16 cellular contexts compared by ENCODE assay signal in genomic region chr1:119718409-119718808, GRCh38. TPM values are rescaled to one million over a fixed set of nuclear protein-coding genes. Genes with fewer than 3 reads are reported as not detected.
DNase-seq lines count a peak whose midpoint lies in the region; ATAC-seq and TF ChIP-seq lines count a peak whose summit lies in the region.
"Had no signal": no experiment of that assay in that cellular context is flagged by ENCODE, and none has a peak within 500 bp of the region (broad histone marks: within the 10 kb centered on the region; RNA-seq: fewer than 3 reads in every experiment).

No MANE protein-coding gene starts in this region.

- H3K9ac ChIP-seq in BLaER1 treated with 17β-estradiol and CSF1 and Interleukin-3, amounts not matched to agents 10 nM and 100 nM, result no peak overlapping the region

- H3K27me3 ChIP-seq in BLaER1 treated with 17β-estradiol and CSF1 and Interleukin-3, amounts not matched to agents 10 nM and 100 nM, result no peaks in the 10 kb centered on the region
- H3K27me3 ChIP-seq in body of pancreas (no peaks in the 10 kb centered on the region), heart left ventricle (peaks cover 0 to 4% (median 0%) of the 10 kb centered on the region in 9 donors), ovary (no peaks in the 10 kb centered on the region)

- no peaks in the 10 kb centered on the region for H3K27me3 Mint-ChIP-seq in progenitor cell of endocrine pancreas

- peak overlapping the region in 9 of 11 experiments; percentile 1 to 87 (median 75); a peak in 15 of 22 replicates for H3K4me2 ChIP-seq in BLaER1 treated with 17β-estradiol and CSF1 and Interleukin-3, amounts not matched to agents 10 nM and 100 nM

- H3K4me3 Mint-ChIP-seq in progenitor cell of endocrine pancreas (ENCODE audit: low read depth), result no peak overlapping the region
- H3K4me3 Mint-ChIP-seq: CD14-positive monocyte; CD8-positive, alpha-beta T cell had no signal

- H3K36me3 ChIP-seq in BLaER1 treated with 17β-estradiol and CSF1 and Interleukin-3, amounts not matched to agents 10 nM and 100 nM, result peaks cover 23 to 69% (median 45%) of the 10 kb centered on the region in 11 experiments
- H3K36me3 ChIP-seq in body of pancreas (replicated peaks in 1 of 2; ENCODE audit: insufficient read depth in 1 of 2, low read depth in 2 of 2), result no peaks in the 10 kb centered on the region
- peaks cover 0 to 4% (median 0%) of the 10 kb centered on the region in 9 donors for H3K36me3 ChIP-seq in heart left ventricle
- no peaks in the 10 kb centered on the region for H3K36me3 ChIP-seq in ovary

- no peak for TF ChIP-seq EP300 in ovary (IDR thresholded peaks at IDR 0.05)

- TF ChIP-seq CTCF in LNCaP clone FGC (IDR thresholded peaks at IDR 0.05; ENCODE audit: control insufficient read depth, extremely low read depth, insufficient read depth), result no peak
- no peak for TF ChIP-seq CTCF in body of pancreas (IDR thresholded peaks at IDR 0.05)
- TF ChIP-seq CTCF in progenitor cell of endocrine pancreas (IDR thresholded peaks at IDR 0.05; ENCODE audit: unreplicated experiment), result no peak
- no peak for TF ChIP-seq CTCF in foreskin fibroblast (IDR thresholded peaks at IDR 0.05; ENCODE audit: low read depth, low read length)
- TF ChIP-seq CTCF in heart left ventricle (IDR thresholded peaks at IDR 0.05), result no peak
- TF ChIP-seq CTCF in ovary (IDR thresholded peaks at IDR 0.05), result no peak

- no peak for ATAC-seq in body of pancreas
- no peak for ATAC-seq in heart left ventricle
- ATAC-seq: CD8-positive, alpha-beta T cell; GM12878; HCT116 had no signal

- H3K27ac ChIP-seq in BLaER1 treated with 17β-estradiol and CSF1 and Interleukin-3, amounts not matched to agents 10 nM and 100 nM, result no peak overlapping the region
- H3K27ac ChIP-seq in body of pancreas (peak overlapping the region; percentile 44 to 77 (median 70)), heart left ventricle (no peak overlapping the region), ovary (no peak overlapping the region)
- H3K27ac ChIP-seq: HL-60 had no signal

- peaks cover 30 to 87% (median 76%) of the 10 kb centered on the region in 10 experiments for H3K4me1 ChIP-seq in BLaER1 treated with 17β-estradiol and CSF1 and Interleukin-3, amounts not matched to agents 10 nM and 100 nM
- H3K4me1 ChIP-seq in body of pancreas (peaks cover 88% of the 10 kb centered on the region), heart left ventricle (peaks cover 0 to 11% (median 0%) of the 10 kb centered on the region in 12 donors), ovary (ENCODE audit: insufficient read depth) (peaks cover 13% of the 10 kb centered on the region)

- DNase-seq in LNCaP clone FGC (ENCODE audit: low read depth) (peak; percentile 69), body of pancreas (no peak), progenitor cell of endocrine pancreas (ENCODE audit: low spot score, unreplicated experiment) (no peak), foreskin fibroblast (no peak), heart left ventricle (no peak), ovary (no peak)
- DNase-seq: ACHN; Caco-2; CD8-positive, alpha-beta T cell; KBM-7 had no signal

- H3K27ac Mint-ChIP-seq in progenitor cell of endocrine pancreas, result peak overlapping the region; percentile 94
- H3K27ac Mint-ChIP-seq: CD14-positive monocyte; CD8-positive, alpha-beta T cell had no signal

- H3K9me3 ChIP-seq in BLaER1 treated with 17β-estradiol and CSF1 and Interleukin-3, amounts not matched to agents 10 nM and 100 nM (replicated peaks in 1 of 11), result no peaks in the 10 kb centered on the region
- no peaks in the 10 kb centered on the region for H3K9me3 ChIP-seq in body of pancreas
- no peaks in the 10 kb centered on the region for H3K9me3 ChIP-seq in heart left ventricle
- no peaks in the 10 kb centered on the region for H3K9me3 ChIP-seq in ovary
- H3K9me3 ChIP-seq: Caco-2 had no signal

- intact Hi-C loops in body of pancreas (cut with DNase I) (no loop called here), heart left ventricle (cut with DNase I) (no loop called here), ovary (cut with DNase I) (no loop called here)

- peaks cover 87% of the 10 kb centered on the region for H3K4me1 Mint-ChIP-seq in progenitor cell of endocrine pancreas (ENCODE audit: low read depth)

- no peak for TF ChIP-seq POLR2A in body of pancreas (IDR thresholded peaks at IDR 0.05)
- TF ChIP-seq POLR2A in heart left ventricle (IDR thresholded peaks at IDR 0.05), result no peak
- no peak for TF ChIP-seq POLR2A in ovary (IDR thresholded peaks at IDR 0.05)

- peaks cover 34% of the 10 kb centered on the region for H3K36me3 Mint-ChIP-seq in progenitor cell of endocrine pancreas (ENCODE audit: insufficient read depth)

- peaks cover 0 to 99% (median 71%) of the 10 kb centered on the region in 11 experiments; a peak in 17 of 22 replicates for H4K20me1 ChIP-seq in BLaER1 treated with 17β-estradiol and CSF1 and Interleukin-3, amounts not matched to agents 10 nM and 100 nM

- H3K9me3 Mint-ChIP-seq in progenitor cell of endocrine pancreas (ENCODE audit: low read depth), result no peaks in the 10 kb centered on the region
- H3K9me3 Mint-ChIP-seq: CD14-positive monocyte; CD8-positive, alpha-beta T cell had no signal

- H3K4me3 ChIP-seq in BLaER1 treated with 17β-estradiol and CSF1 and Interleukin-3, amounts not matched to agents 10 nM and 100 nM, result no peak overlapping the region
- H3K4me3 ChIP-seq in LNCaP clone FGC (ENCODE audit: low read depth, low read length) (no peak overlapping the region), body of pancreas (no peak overlapping the region), foreskin fibroblast (ENCODE audit: low read depth in 1 of 2, low read length in 2 of 2) (no peak overlapping the region), heart left ventricle (no peak overlapping the region), ovary (no peak overlapping the region)
- H3K4me3 ChIP-seq: GM12878 had no signal

RNA-seq across cellular contexts. Expression of gene PHGDH, which starts 6.7 kb away (rescaled TPM):
- total RNA-seq in body of pancreas, result 100 to 1,000 TPM in 1 of 2 donors, 10 to 100 TPM in 1; 75.5 to 101 TPM
- total RNA-seq in progenitor cell of endocrine pancreas, result 428 and 452 TPM in 2 replicates
- 10 to 100 TPM in 2 of 9 donors, 1 to 10 TPM in 7; 2.8 to 39.6 (median 5.2) TPM for total RNA-seq in heart left ventricle
- 10 to 100 TPM in 1 of 2 donors, 1 to 10 TPM in 1; 3.0 to 16.5 TPM for polyA plus RNA-seq in heart left ventricle
- 100 to 1,000 TPM in 3 of 7 donors, 10 to 100 TPM in 4; 34.1 to 488 (median 61.6) TPM for total RNA-seq in ovary
- polyA plus RNA-seq in ovary, result 10 to 100 TPM; 62.8 to 68.2 TPM

RNA-seq across cellular contexts. Expression of gene HMGCS2, which starts 50.3 kb away (rescaled TPM):
- total RNA-seq in body of pancreas (1 to 10 TPM in 1 of 2 donors, not detected in 1; 6.0 TPM), progenitor cell of endocrine pancreas (105 and 112 TPM in 2 replicates), heart left ventricle (100 to 1,000 TPM in 2 of 9 donors, 10 to 100 TPM in 3, 1 to 10 TPM in 3, under 1 TPM in 1; 0.42 to 504 (median 15.5) TPM), ovary (1 to 10 TPM in 1 of 7 donors, under 1 TPM in 4, not detected in 2; 0.12 to 1.7 (median 0.48) TPM)
- polyA plus RNA-seq in heart left ventricle (10 to 100 TPM in 1 of 2 donors, under 1 TPM in 1; 0.97 to 46.9 TPM), ovary (under 1 TPM; 0.15 to 0.17 TPM)
- total RNA-seq: A172; CD8-positive, alpha-beta T cell had no signal
- polyA plus RNA-seq: CD14-positive monocyte, GM12878 had no signal

Comparison
In these comparisons a context has a peak if more than half of its experiments do, and no peak if none do; other contexts are left out.
1. H3K27ac ChIP-seq: peak in body of pancreas (4 of 4); none in BLaER1 treated with 17β-estradiol and CSF1 and Interleukin-3, amounts not matched to agents 10 nM and 100 nM (0 of 11), heart left ventricle (0 of 12) and ovary (0 of 2).